Comparison of ENCODE assay signal across 34 cellular contexts in genomic region chr20:54161008-54161820, GRCh38. TPM values are rescaled to one million over a fixed set of nuclear protein-coding genes. Genes with fewer than 3 reads are reported as not detected.
"Had no signal": no experiment of that assay in that cellular context is flagged by ENCODE, and none has a peak within 500 bp of the region (broad histone marks: within the 10 kb centered on the region; RNA-seq: fewer than 3 reads in every experiment).

No MANE protein-coding gene starts in this region.

- ATAC-seq: left cardiac atrium; left lung; lower lobe of right lung; natural killer cell; stimulated activated naive B cell treated with anti-CD40 and anti-IgM and Interleukin-4, amounts not matched to agents 10 μg/mL and 1 μg/mL and 100 μg/mL, for 72 hours; stimulated activated naive CD8-positive, alpha-beta T cell treated with anti-CD3 and anti-CD28 coated beads, Interleukin-15, Interleukin-2, amounts not matched to agents 100 U/mL and 50 U/mL, for 24 hours had no signal

- H3K9me3 ChIP-seq: left lung, lower lobe of right lung, neutrophil, right atrium auricular region, right lobe of liver, stomach, testis, thyroid gland, transverse colon, upper lobe of left lung, vagina had no signal

- H3K9me3 Mint-ChIP-seq: mesothelial cell of epicardium; naive B cell; natural killer cell; nephron progenitor cell; neural progenitor cell; stimulated activated naive B cell treated with anti-CD40 and anti-IgM and Interleukin-4, amounts not matched to agents 10 μg/mL and 1 μg/mL and 100 μg/mL, for 72 hours had no signal

- H3K4me2 ChIP-seq: hepatocyte, neural progenitor cell had no signal

- H3K27me3 ChIP-seq: hepatocyte, neural progenitor cell, right atrium auricular region, right lobe of liver, testis, thyroid gland, upper lobe of left lung, vagina had no signal

- H3K9ac ChIP-seq: neural progenitor cell, parathyroid adenoma had no signal

- H3K27ac ChIP-seq: hepatocyte, left lung, lower lobe of right lung, neural progenitor cell, neutrophil, parathyroid adenoma, right atrium auricular region, right lobe of liver, stomach, testis, thyroid gland, transverse colon, upper lobe of left lung, vagina had no signal

- H3K79me2 ChIP-seq: hepatocyte, parathyroid adenoma had no signal

- H3K27ac Mint-ChIP-seq: mesothelial cell of epicardium; natural killer cell; nephron progenitor cell; neural progenitor cell; progenitor cell of endocrine pancreas; stimulated activated naive B cell treated with anti-CD40 and anti-IgM and Interleukin-4, amounts not matched to agents 10 μg/mL and 1 μg/mL and 100 μg/mL, for 72 hours had no signal

- H2AFZ ChIP-seq: hepatocyte, neural progenitor cell, parathyroid adenoma had no signal

- DNase-seq: kidney glomerular epithelial cell; left cardiac atrium; left lung; lower lobe of right lung; mammary epithelial cell; mesenchymal stem cell; naive B cell; natural killer cell; nephron progenitor cell; occipital lobe; right lobe of liver; stimulated activated CD4-positive, alpha-beta T cell treated with anti-CD3 and anti-CD28 coated beads, Interleukin-12 subunit alpha, Interleukin-12 subunit beta, amount 100 ng/mL, for 4 hours; stimulated activated CD4-positive, alpha-beta T cell treated with anti-CD3 and anti-CD28 coated beads, Interleukin-15, amount 100 ng/mL, for 24 hours; stimulated activated CD4-positive, alpha-beta T cell treated with anti-CD3 and anti-CD28 coated beads, Interleukin-2, amount 100 ng/mL, for 24 hours; stimulated activated CD4-positive, alpha-beta T cell treated with anti-CD3 and anti-CD28 coated beads, Interleukin-4, amount 100 ng/mL, for 1 hour; stimulated activated naive B cell treated with anti-CD40 and anti-IgM and Interleukin-4, amounts not matched to agents 10 μg/mL and 1 μg/mL and 100 μg/mL, for 72 hours; stimulated activated naive CD8-positive, alpha-beta T cell treated with anti-CD3 and anti-CD28 coated beads, Interleukin-15, Interleukin-2, amounts not matched to agents 100 U/mL and 50 U/mL, for 24 hours; stomach; testis; thyroid gland; transverse colon; upper lobe of left lung had no signal

- H3K4me3 ChIP-seq: hepatocyte, left lung, lower lobe of right lung, neural progenitor cell, right atrium auricular region, right lobe of liver, stomach, testis, thyroid gland, transverse colon, upper lobe of left lung, vagina had no signal

- H3K36me3 ChIP-seq: left lung, lower lobe of right lung, neural progenitor cell, neutrophil, right atrium auricular region, right lobe of liver, stomach, thyroid gland, transverse colon, upper lobe of left lung, vagina had no signal

- FAIRE-seq: keratinocyte had no signal

- H3K4me1 Mint-ChIP-seq: mesothelial cell of epicardium; naive B cell; natural killer cell; neural progenitor cell; stimulated activated naive B cell treated with anti-CD40 and anti-IgM and Interleukin-4, amounts not matched to agents 10 μg/mL and 1 μg/mL and 100 μg/mL, for 72 hours had no signal

- H3K4me3 Mint-ChIP-seq: mesothelial cell of epicardium; naive B cell; natural killer cell; nephron progenitor cell; neural progenitor cell; stimulated activated naive B cell treated with anti-CD40 and anti-IgM and Interleukin-4, amounts not matched to agents 10 μg/mL and 1 μg/mL and 100 μg/mL, for 72 hours had no signal

- H3K4me1 ChIP-seq: left lung, lower lobe of right lung, neural progenitor cell, parathyroid adenoma, right atrium auricular region, right lobe of liver, stomach, testis, thyroid gland, transverse colon, upper lobe of left lung, vagina had no signal

- H3K36me3 Mint-ChIP-seq: mesothelial cell of epicardium; naive B cell; natural killer cell; neural progenitor cell; stimulated activated naive B cell treated with anti-CD40 and anti-IgM and Interleukin-4, amounts not matched to agents 10 μg/mL and 1 μg/mL and 100 μg/mL, for 72 hours had no signal

RNA-seq across cellular contexts. Expression of gene CYP24A1, which starts 12.6 kb away (rescaled TPM):
- total RNA-seq: left cardiac atrium, liver, occipital lobe, osteocyte, progenitor cell of endocrine pancreas, pulmonary artery endothelial cell, right lobe of liver, stomach, transverse colon had no signal
- polyA plus RNA-seq: hepatocyte, liver had no signal
